ENCODE assay signal across 28 cellular contexts in genomic region chr5:170488576-170488975, GRCh38. TPM values are rescaled to one million over a fixed set of nuclear protein-coding genes. Genes with fewer than 3 reads are reported as not detected.
"Had no signal": no experiment of that assay in that cellular context is flagged by ENCODE, and none has a peak within 500 bp of the region (broad histone marks: within the 10 kb centered on the region; RNA-seq: fewer than 3 reads in every experiment).

No MANE protein-coding gene starts in this region.

- H3K4me3 Mint-ChIP-seq: central memory CD8-positive, alpha-beta T cell; effector memory CD8-positive, alpha-beta T cell; immature natural killer cell; naive thymus-derived CD4-positive, alpha-beta T cell; nephron progenitor cell; stimulated activated naive B cell treated with anti-CD40 and anti-IgM and Interleukin-4, amounts not matched to agents 10 μg/mL and 1 μg/mL and 100 μg/mL, for 72 hours; stimulated activated naive CD8-positive, alpha-beta T cell treated with anti-CD3 and anti-CD28 coated beads, Interleukin-15, Interleukin-2, amounts not matched to agents 100 ng/mL and 50 ng/mL, for 24 hours; type B pancreatic cell had no signal

- H3K9me3 ChIP-seq: esophagus squamous epithelium, heart right ventricle, ovary, psoas muscle, sigmoid colon, spleen, suprapubic skin had no signal

- H3K4me1 ChIP-seq: psoas muscle had no signal

- DNase-seq: cortex of kidney; effector memory CD8-positive, alpha-beta T cell; erythroblast; esophagus squamous epithelium; foreskin melanocyte; glutamatergic neuron; heart right ventricle; hippocampal formation; immature natural killer cell; mesendoderm; midbrain; naive thymus-derived CD4-positive, alpha-beta T cell; nephron progenitor cell; occipital lobe; ovary; psoas muscle; sigmoid colon; spleen; stimulated activated CD4-positive, alpha-beta T cell treated with anti-CD3 and anti-CD28 coated beads, Interleukin-2, amount 100 ng/mL, for 48 hours; stimulated activated naive B cell treated with anti-CD40 and anti-IgM and Interleukin-4, amounts not matched to agents 10 μg/mL and 1 μg/mL and 100 μg/mL, for 72 hours had no signal

- H3K36me3 Mint-ChIP-seq: immature natural killer cell; naive thymus-derived CD4-positive, alpha-beta T cell; stimulated activated naive B cell treated with anti-CD40 and anti-IgM and Interleukin-4, amounts not matched to agents 10 μg/mL and 1 μg/mL and 100 μg/mL, for 72 hours; type B pancreatic cell had no signal

- H3K9me3 Mint-ChIP-seq: central memory CD8-positive, alpha-beta T cell; effector memory CD8-positive, alpha-beta T cell; immature natural killer cell; naive thymus-derived CD4-positive, alpha-beta T cell; nephron progenitor cell; stimulated activated naive B cell treated with anti-CD40 and anti-IgM and Interleukin-4, amounts not matched to agents 10 μg/mL and 1 μg/mL and 100 μg/mL, for 72 hours; stimulated activated naive CD8-positive, alpha-beta T cell treated with anti-CD3 and anti-CD28 coated beads, Interleukin-15, Interleukin-2, amounts not matched to agents 100 ng/mL and 50 ng/mL, for 24 hours; type B pancreatic cell had no signal

- H3K4me3 ChIP-seq: esophagus squamous epithelium, heart right ventricle, ovary, psoas muscle, sigmoid colon, spleen, suprapubic skin had no signal

- H3K27ac ChIP-seq: esophagus squamous epithelium, heart right ventricle, ovary, psoas muscle, sigmoid colon, spleen, suprapubic skin had no signal

- H3K27ac Mint-ChIP-seq: effector memory CD8-positive, alpha-beta T cell; immature natural killer cell; naive thymus-derived CD4-positive, alpha-beta T cell; nephron progenitor cell; stimulated activated naive B cell treated with anti-CD40 and anti-IgM and Interleukin-4, amounts not matched to agents 10 μg/mL and 1 μg/mL and 100 μg/mL, for 72 hours; stimulated activated naive CD8-positive, alpha-beta T cell treated with anti-CD3 and anti-CD28 coated beads, Interleukin-15, Interleukin-2, amounts not matched to agents 100 ng/mL and 50 ng/mL, for 24 hours; type B pancreatic cell had no signal

- ATAC-seq: effector memory CD8-positive, alpha-beta T cell; heart right ventricle; left lobe of liver; naive thymus-derived CD4-positive, alpha-beta T cell; psoas muscle; right cardiac atrium; stimulated activated naive B cell treated with anti-CD40 and anti-IgM and Interleukin-4, amounts not matched to agents 10 μg/mL and 1 μg/mL and 100 μg/mL, for 72 hours had no signal

- H3K27me3 ChIP-seq: esophagus squamous epithelium, heart right ventricle, ovary, sigmoid colon, suprapubic skin had no signal

- H3K4me1 Mint-ChIP-seq: central memory CD8-positive, alpha-beta T cell; immature natural killer cell; stimulated activated naive B cell treated with anti-CD40 and anti-IgM and Interleukin-4, amounts not matched to agents 10 μg/mL and 1 μg/mL and 100 μg/mL, for 72 hours had no signal

- H3K36me3 ChIP-seq: esophagus squamous epithelium, heart right ventricle, ovary, sigmoid colon, spleen, suprapubic skin had no signal

RNA-seq across cellular contexts. Expression of gene KCNIP1, which starts 15.2 kb away (rescaled TPM):
- total RNA-seq: esophagus squamous epithelium; left lobe of liver; lower leg skin; naive thymus-derived CD4-positive, alpha-beta T cell; psoas muscle; right cardiac atrium had no signal
- polyA plus RNA-seq: immature natural killer cell; keratinocyte; naive thymus-derived CD4-positive, alpha-beta T cell had no signal
